24 cellular contexts compared by ENCODE assay signal in genomic region chr13:19795956-19796355, GRCh38. TPM values are rescaled to one million over a fixed set of nuclear protein-coding genes. Genes with fewer than 3 reads are reported as not detected.
A peak's percentile ranks its signal among the peaks of the same experiment; 100 is the strongest.
DNase-seq lines count a peak whose midpoint lies in the region; ATAC-seq, FAIRE-seq and TF ChIP-seq lines count a peak whose summit lies in the region.
"Had no signal": no experiment of that assay in that cellular context is flagged by ENCODE, and none has a peak within 500 bp of the region (broad histone marks: within the 10 kb centered on the region; RNA-seq: fewer than 3 reads in every experiment).

No MANE protein-coding gene starts in this region.

- H3K27ac ChIP-seq in endothelial cell of umbilical vein (ENCODE audit: insufficient read depth, low read depth, low read length), result no peak overlapping the region
- H3K27ac ChIP-seq in trophoblast cell (ENCODE audit: low read depth, low read length), result peak overlapping the region; percentile 91
- H3K27ac ChIP-seq in ascending aorta, result no peak overlapping the region
- H3K27ac ChIP-seq: SJSA1 had no signal

- no peak overlapping the region for H4K12ac ChIP-seq in trophoblast cell (ENCODE audit: low read depth, low read length)

- CTCF ChIA-PET in Caco-2 (lab: Charles Lee), result no interaction called here
- CTCF ChIA-PET in endothelial cell of umbilical vein (lab: Charles Lee), result no interaction called here

- peaks cover 23% of the 10 kb centered on the region for H3K79me1 ChIP-seq in trophoblast cell (ENCODE audit: low read length)

- dilution Hi-C loops in endothelial cell of umbilical vein (cut with MboI; ENCODE audit: extremely low pct_ligation_motif_present, low sequenced_read_pairs), result no loop called here

- H3K4ac ChIP-seq in trophoblast cell (ENCODE audit: low read depth, low read length), result no peak overlapping the region

- peaks cover 48% of the 10 kb centered on the region for H3K4me1 ChIP-seq in Caco-2
- H3K4me1 ChIP-seq in endothelial cell of umbilical vein (ENCODE audit: control insufficient read depth, extremely low read depth, insufficient read depth, low read length), result peaks cover 8% of the 10 kb centered on the region
- H3K4me1 ChIP-seq in trophoblast cell (ENCODE audit: control insufficient read depth in 1 of 2, insufficient read depth in 2 of 2, low read length in 2 of 2), result peaks cover 8 to 9% of the 10 kb centered on the region in 2 experiments
- H3K4me1 ChIP-seq in ascending aorta, result no peaks in the 10 kb centered on the region
- H3K4me1 ChIP-seq: BE2C, HAP-1, SJSA1 had no signal

- H2AK5ac ChIP-seq in trophoblast cell (ENCODE audit: low read length), result no peak overlapping the region

- no peaks in the 10 kb centered on the region for H3K36me3 ChIP-seq in Caco-2 (ENCODE audit: control insufficient read depth, insufficient read depth, low read length)
- no peaks in the 10 kb centered on the region for H3K36me3 ChIP-seq in endothelial cell of umbilical vein (ENCODE audit: control insufficient read depth in 2 of 2, extremely low read depth in 1 of 2, insufficient read depth in 2 of 2, low read length in 2 of 2)
- H3K36me3 ChIP-seq in trophoblast cell (ENCODE audit: control insufficient read depth in 1 of 2, insufficient read depth in 2 of 2, low read length in 2 of 2), result no peaks in the 10 kb centered on the region
- H3K36me3 ChIP-seq in ascending aorta, result no peaks in the 10 kb centered on the region
- H3K36me3 ChIP-seq: BE2C, HAP-1, SJSA1 had no signal

- no peak overlapping the region for H3K4me2 ChIP-seq in endothelial cell of umbilical vein (ENCODE audit: insufficient read depth, low read length)
- H3K4me2 ChIP-seq in trophoblast cell (ENCODE audit: low read length), result no peak overlapping the region
- H3K4me2 ChIP-seq: GM23338 had no signal

- H3K27me3 ChIP-seq in Caco-2 (replicated peaks; ENCODE audit: control insufficient read depth, insufficient read depth, low read length) (no peaks in the 10 kb centered on the region), endothelial cell of umbilical vein (ENCODE audit: control insufficient read depth in 2 of 2, insufficient read depth in 2 of 2, low read length in 2 of 2) (no peaks in the 10 kb centered on the region), trophoblast cell (ENCODE audit: insufficient read depth, low read length) (no peaks in the 10 kb centered on the region), ascending aorta (no peaks in the 10 kb centered on the region)
- H3K27me3 ChIP-seq: BE2C, SJSA1 had no signal

- H3K79me2 ChIP-seq in endothelial cell of umbilical vein (ENCODE audit: control insufficient read depth, insufficient read depth, low read length), result no peaks in the 10 kb centered on the region
- peaks cover 3% of the 10 kb centered on the region for H3K79me2 ChIP-seq in trophoblast cell (ENCODE audit: control insufficient read depth, insufficient read depth, low read length, poor library complexity)

- no peaks in the 10 kb centered on the region for H3K9me3 Mint-ChIP-seq in Caco-2 (ENCODE audit: unreplicated experiment)
- H3K9me3 Mint-ChIP-seq: CD4-positive, alpha-beta T cell; GM23338 had no signal

- H3K9me3 ChIP-seq in Caco-2 (no peaks in the 10 kb centered on the region), endothelial cell of umbilical vein (replicated peaks; ENCODE audit: control insufficient read depth, insufficient read depth, low read length) (no peaks in the 10 kb centered on the region), trophoblast cell (ENCODE audit: insufficient read depth, low read depth, low read length) (no peaks in the 10 kb centered on the region), ascending aorta (no peaks in the 10 kb centered on the region)
- H3K9me3 ChIP-seq: BE2C, HAP-1, SJSA1 had no signal

- no peak for ATAC-seq in esophagus mucosa
- no peak for ATAC-seq in GM18870 (IDR thresholded peaks at IDR 0.05; ENCODE audit: unreplicated experiment)
- ATAC-seq: GM23338, Panc1 had no signal

- H2BK12ac ChIP-seq in trophoblast cell (ENCODE audit: low read length), result no peak overlapping the region

- H3K27ac Mint-ChIP-seq in Caco-2 (ENCODE audit: unreplicated experiment), result peak overlapping the region; percentile 99
- H3K27ac Mint-ChIP-seq: CD4-positive, alpha-beta T cell; GM23338 had no signal

- peak overlapping the region; percentile 42 for H2BK5ac ChIP-seq in trophoblast cell (ENCODE audit: low read depth, low read length, poor library complexity)

- H3K4me3 ChIP-seq in Caco-2 (ENCODE audit: low read depth, low read length), result no peak overlapping the region
- H3K4me3 ChIP-seq in endothelial cell of umbilical vein (replicated peaks in 1 of 3; ENCODE audit: insufficient read depth in 1 of 3, low read depth in 1 of 3, low read length in 3 of 3), result no peak overlapping the region
- H3K4me3 ChIP-seq in trophoblast cell (ENCODE audit: low read depth, low read length), result no peak overlapping the region
- H3K4me3 ChIP-seq in ascending aorta, result no peak overlapping the region
- H3K4me3 ChIP-seq: GM23338, HAP-1, SJSA1 had no signal

- POLR2A ChIA-PET in Caco-2 (lab: Charles Lee), result no interaction called here
- POLR2A ChIA-PET in endothelial cell of umbilical vein (lab: Charles Lee), result no interaction called here

- H3K9me1 ChIP-seq in endothelial cell of umbilical vein (replicated peaks; ENCODE audit: control insufficient read depth, extremely low read depth, insufficient read depth, low read length), result no peaks in the 10 kb centered on the region

- no peak overlapping the region for H3K18ac ChIP-seq in trophoblast cell (ENCODE audit: low read length)

- no peak for DNase-seq in Caco-2
- DNase-seq in MV-4-11 (lab: John Stamatoyannopoulos, UW), result peak; percentile 57
- no peak for DNase-seq in endothelial cell of umbilical vein (ENCODE audit: low read depth, low spot score)
- DNase-seq in trophoblast cell, result peak; percentile 78 to 86
- no peak for DNase-seq in ascending aorta (ENCODE audit: low spot score in 2 of 2)
- DNase-seq: BE2C; CD4-positive, alpha-beta T cell; COR-L47; DMS 273 treated with DMSO at 0.1 percent for 48 hours; DND-41; KG1; NCI-H1417; NCI-H1694 treated with DMSO at 0.1 percent for 48 hours; NCI-H2081 treated with DMSO at 0.1 percent for 48 hours; NCI-H2171 treated with DMSO at 0.1 percent for 48 hours; NCI-H446; NCI-H526 had no signal

- no peak overlapping the region for H3K23ac ChIP-seq in trophoblast cell (ENCODE audit: low read length)

- H3K4me3 Mint-ChIP-seq in Caco-2 (ENCODE audit: unreplicated experiment), result no peak overlapping the region
- H3K4me3 Mint-ChIP-seq: CD4-positive, alpha-beta T cell; GM23338 had no signal

- H3K9ac ChIP-seq in endothelial cell of umbilical vein (replicated peaks; ENCODE audit: extremely low read depth, insufficient read depth, low read length) (no peak overlapping the region), trophoblast cell (ENCODE audit: low read length) (no peak overlapping the region)

- BruUV-seq in Caco-2 (replicated peaks; lab: Mats Ljungman, UMichigan) (no TSS peak), endothelial cell of umbilical vein (replicated peaks; lab: Mats Ljungman, UMichigan) (no TSS peak)

- H2AFZ ChIP-seq in endothelial cell of umbilical vein (ENCODE audit: low read depth, low read length), result no peak overlapping the region
- H2AFZ ChIP-seq in trophoblast cell (ENCODE audit: insufficient read depth, low read length, poor library complexity), result no peak overlapping the region
- H2AFZ ChIP-seq: GM23338 had no signal

- TF ChIP-seq CTCF in Caco-2 (IDR thresholded peaks at IDR 0.05; ENCODE audit: insufficient read depth in 1 of 2, low read depth in 1 of 2, low read length in 1 of 2, severe bottlenecking in 1 of 2, unreplicated experiment in 1 of 2) (no peak), endothelial cell of umbilical vein (IDR thresholded peaks at IDR 0.05; ENCODE audit: extremely low read depth in 1 of 2, insufficient read depth in 1 of 2, low read depth in 1 of 2, low read length in 2 of 2) (no peak), ascending aorta (IDR thresholded peaks at IDR 0.05) (no peak)

- H4K20me1 ChIP-seq in endothelial cell of umbilical vein (replicated peaks; ENCODE audit: control insufficient read depth, extremely low read depth, insufficient read depth, low read length), result no peaks in the 10 kb centered on the region

- no peak overlapping the region for H3K14ac ChIP-seq in trophoblast cell (ENCODE audit: low read length)

- TF ChIP-seq POLR2A in endothelial cell of umbilical vein (IDR thresholded peaks at IDR 0.05; ENCODE audit: low read depth, low read length), result no peak

- intact Hi-C loops in Caco-2 (cut with micrococcal nuclease; ENCODE audit: unreplicated experiment), result loop anchor here (2.0 kb wide), 1 partner anchor 15 kb away; no protein-coding TSS in a partner anchor
- intact Hi-C loops in endothelial cell of umbilical vein (cut with micrococcal nuclease), result no loop called here
- intact Hi-C loops in ascending aorta (cut with DNase I), result no loop called here

- FAIRE-seq in endothelial cell of umbilical vein (lab: Jason Lieb, UNC), result peak; percentile 70
- FAIRE-seq: HTR-8/SVneo had no signal

- H3K4me1 Mint-ChIP-seq in Caco-2 (ENCODE audit: low read depth, unreplicated experiment), result peaks cover 31% of the 10 kb centered on the region

- H3K27me3 Mint-ChIP-seq in Caco-2 (ENCODE audit: insufficient read depth, unreplicated experiment), result no peaks in the 10 kb centered on the region
- H3K27me3 Mint-ChIP-seq: CD4-positive, alpha-beta T cell had no signal

- H4K8ac ChIP-seq in trophoblast cell (ENCODE audit: low read depth, low read length), result no peak overlapping the region

- peak overlapping the region; percentile 2 for H4K91ac ChIP-seq in trophoblast cell (ENCODE audit: low read depth, low read length)

- H2BK120ac ChIP-seq in trophoblast cell (ENCODE audit: insufficient read depth, low read length, poor library complexity), result peak overlapping the region; percentile 26

- peaks cover 10% of the 10 kb centered on the region for H3K36me3 Mint-ChIP-seq in Caco-2 (ENCODE audit: insufficient read depth, unreplicated experiment)

- WGBS in trophoblast cell (ENCODE audit: extremely low coverage, insufficient coverage, insufficient read length), result no CpG with 5 or more reads among the region's 7 CpGs

TF ChIP-seq in endothelial cell of umbilical vein, 7 proteins besides CTCF, POLR2A, EP300 and RAD21 (continues in another document):
- TF ChIP-seq GATA2 (IDR thresholded peaks at IDR 0.05; ENCODE audit: insufficient read depth, insufficient read length, low read depth, low read length) (no peak), FOS (IDR thresholded peaks at IDR 0.05; ENCODE audit: borderline replicate concordance, insufficient read depth, low read length) (no peak)

RNA-seq across cellular contexts. Expression of gene PSPC1, which starts 13.2 kb away (rescaled TPM):
- 123 and 124 TPM in 2 replicates for total RNA-seq in Caco-2 (2022)
- 55.7 and 59.1 TPM in 2 replicates for total RNA-seq in endothelial cell of umbilical vein
- polyA plus RNA-seq in endothelial cell of umbilical vein, result 22.1 and 22.8 TPM in 2 replicates
- 34.2 and 34.8 TPM in 2 replicates for polyA plus RNA-seq in endothelial cell of umbilical vein (2011; cell fraction: cytosol; rRNA removed)
- 78.8 and 84.8 TPM in 2 replicates for polyA plus RNA-seq in endothelial cell of umbilical vein (2011; cell fraction: nucleus; rRNA removed)
- 41.8 and 51.4 TPM in 2 replicates for polyA plus RNA-seq in endothelial cell of umbilical vein (2012)
- 54.9 and 57.3 TPM in 2 replicates for polyA minus RNA-seq in endothelial cell of umbilical vein
- polyA minus RNA-seq in endothelial cell of umbilical vein (2011; cell fraction: cytosol; rRNA and poly(A)+ RNA removed), result 11.9 TPM
- polyA minus RNA-seq in endothelial cell of umbilical vein (2011; cell fraction: nucleus; rRNA and poly(A)+ RNA removed), result 115 and 118 TPM in 2 replicates
- polyA plus RNA-seq in trophoblast cell (2013), result 90.4 and 90.9 TPM in 2 replicates
- 17.0 TPM for total RNA-seq in ascending aorta
- 28.9 TPM for total RNA-seq in esophagus mucosa

Comparison
In these comparisons a context has a peak if more than half of its experiments do, and no peak if none do; other contexts are left out.
1. DNase-seq: peak in MV-4-11 (single experiment) and trophoblast cell (2 of 2); none in Caco-2 (0 of 2), endothelial cell of umbilical vein (single experiment) and ascending aorta (0 of 2).